In genomic region chr13:45411226-45411625, GRCh38 we compare ENCODE assay signal across 13 cellular contexts.
"Had no signal": no experiment of that assay in that cellular context is flagged by ENCODE, and none has a peak within 500 bp of the region (broad histone marks: within the 10 kb centered on the region; RNA-seq: fewer than 3 reads in every experiment).

No MANE protein-coding gene starts in this region.

- H3K9me3 Mint-ChIP-seq: activated naive CD4-positive, alpha-beta T cell treated with anti-CD3 and anti-CD28 coated beads, Interleukin-2, amount 10 ng/mL, durations not matched to agents 7 days and 5 days; T-cell had no signal

- H3K27me3 ChIP-seq: left lung, SJSA1, tibial nerve had no signal

- H3K27ac ChIP-seq: left lung, parathyroid adenoma, SJSA1, tibial nerve, WERI-Rb-1 had no signal

- H3K27me3 Mint-ChIP-seq: activated naive CD4-positive, alpha-beta T cell treated with anti-CD3 and anti-CD28 coated beads, Interleukin-2, amount 10 ng/mL, durations not matched to agents 7 days and 5 days; T-cell had no signal

- H3K4me3 Mint-ChIP-seq: activated naive CD4-positive, alpha-beta T cell treated with anti-CD3 and anti-CD28 coated beads, Interleukin-2, amount 10 ng/mL, durations not matched to agents 7 days and 5 days; T-cell had no signal

- ATAC-seq: left lung, T-cell had no signal

- H3K27ac Mint-ChIP-seq: activated naive CD4-positive, alpha-beta T cell treated with anti-CD3 and anti-CD28 coated beads, Interleukin-2, amount 10 ng/mL, durations not matched to agents 7 days and 5 days; T-cell had no signal

- H3K4me3 ChIP-seq: left lung, SJSA1, tibial nerve had no signal

- DNase-seq: activated CD4-positive, alpha-beta T cell treated with anti-CD3 and anti-CD28 coated beads for 48 hours; activated CD8-positive, alpha-beta memory T cell treated with anti-CD3 and anti-CD28 coated beads for 24 hours; activated naive CD4-positive, alpha-beta T cell treated with anti-CD3 and anti-CD28 coated beads, Interleukin-2, amount 10 ng/mL, durations not matched to agents 7 days and 5 days; erythroblast; glutamatergic neuron; left lung; mesenchymal stem cell; retina; T-cell; WERI-Rb-1 had no signal

- H3K4me1 ChIP-seq: parathyroid adenoma had no signal

- H3K36me3 ChIP-seq: WERI-Rb-1 had no signal

- H3K9me3 ChIP-seq: left lung, SJSA1, tibial nerve had no signal
